Comparison of ENCODE assay signal across 17 cellular contexts in genomic region chr3:157920804-157921203, GRCh38.
A peak's percentile ranks its signal among the peaks of the same experiment; 100 is the strongest.
DNase-seq lines count a peak whose midpoint lies in the region; ATAC-seq, FAIRE-seq and TF ChIP-seq lines count a peak whose summit lies in the region.
"Had no signal": no experiment of that assay in that cellular context is flagged by ENCODE, and none has a peak within 500 bp of the region (broad histone marks: within the 10 kb centered on the region; RNA-seq: fewer than 3 reads in every experiment).

No MANE protein-coding gene starts in this region.

- H3K9me3 ChIP-seq in stomach (no peaks in the 10 kb centered on the region), H9 (ENCODE audit: control insufficient read depth, low read depth, low read length) (no peaks in the 10 kb centered on the region)
- H3K9me3 ChIP-seq: Peyer's patch, right atrium auricular region, upper lobe of right lung had no signal

- no peak overlapping the region for H3T11ph ChIP-seq in H9 (ENCODE audit: low read length)

- no peak overlapping the region for H3K4ac ChIP-seq in H9 (ENCODE audit: low read depth, low read length)

- H3K23me2 ChIP-seq in H9 (ENCODE audit: insufficient read length, low read depth, low read length, poor library complexity, severe bottlenecking), result no peaks in the 10 kb centered on the region

- H3K27ac ChIP-seq in stomach, result no peak overlapping the region
- no peak overlapping the region for H3K27ac ChIP-seq in H9 (ENCODE audit: insufficient read length, low read depth, low read length)
- H3K27ac ChIP-seq: Peyer's patch, right atrium auricular region, upper lobe of right lung had no signal

- no peak overlapping the region for H3K4me2 ChIP-seq in H9 (ENCODE audit: insufficient read depth, insufficient read length, low read length)

- no peak overlapping the region for H2BK12ac ChIP-seq in H9 (ENCODE audit: insufficient read length, low read depth, low read length)

- H3K27me3 Mint-ChIP-seq in H9 (ENCODE audit: low read depth), result no peaks in the 10 kb centered on the region
- H3K27me3 Mint-ChIP-seq: CD4-positive, alpha-beta T cell; stimulated activated naive CD8-positive, alpha-beta T cell treated with anti-CD3 and anti-CD28 coated beads, Interleukin-15, Interleukin-2, amounts not matched to agents 100 ng/mL and 50 ng/mL, for 24 hours had no signal

- H3K56ac ChIP-seq in H9 (ENCODE audit: insufficient read length, low read depth, low read length), result no peak overlapping the region

- no peak overlapping the region for H3K23ac ChIP-seq in H9 (ENCODE audit: insufficient read length, low read depth, low read length)

- H2BK5ac ChIP-seq in H9 (ENCODE audit: insufficient read length, low read length), result no peak overlapping the region

- H3K4me3 ChIP-seq in stomach, result no peak overlapping the region
- H3K4me3 ChIP-seq: Peyer's patch, right atrium auricular region, upper lobe of right lung had no signal

- no peaks in the 10 kb centered on the region for H4K20me1 ChIP-seq in H9 (ENCODE audit: control insufficient read depth, insufficient read depth, insufficient read length)

- FAIRE-seq in D721Med (lab: Jason Lieb, UNC), result peak; percentile 94
- FAIRE-seq: endometrium had no signal

- no peak for TF ChIP-seq POLR2A in stomach (IDR thresholded peaks at IDR 0.05)

- no peak overlapping the region for H2AK5ac ChIP-seq in H9 (ENCODE audit: insufficient read length, low read length)

- no peaks in the 10 kb centered on the region for H3K27me3 ChIP-seq in stomach
- no peaks in the 10 kb centered on the region for H3K27me3 ChIP-seq in H9 (ENCODE audit: insufficient read depth, low read length)
- H3K27me3 ChIP-seq: Peyer's patch, right atrium auricular region, upper lobe of right lung had no signal

- no peak overlapping the region for H2BK20ac ChIP-seq in H9 (ENCODE audit: low read depth, low read length, poor library complexity, severe bottlenecking)

- H3K4me3 Mint-ChIP-seq in H9, result no peak overlapping the region
- H3K4me3 Mint-ChIP-seq: CD4-positive, alpha-beta T cell; stimulated activated naive CD8-positive, alpha-beta T cell treated with anti-CD3 and anti-CD28 coated beads, Interleukin-15, Interleukin-2, amounts not matched to agents 100 ng/mL and 50 ng/mL, for 24 hours had no signal

- H2BK15ac ChIP-seq in H9 (ENCODE audit: low read depth, low read length), result no peak overlapping the region

- H4K8ac ChIP-seq in H9 (replicated peaks; ENCODE audit: insufficient read length, low read depth, low read length), result no peak overlapping the region

- no peak overlapping the region for H4K5ac ChIP-seq in H9 (ENCODE audit: insufficient read length, low read depth, low read length)

- no peak for TF ChIP-seq EP300 in stomach (IDR thresholded peaks at IDR 0.05)

- H3K27ac Mint-ChIP-seq in H9, result no peak overlapping the region
- H3K27ac Mint-ChIP-seq: CD4-positive, alpha-beta T cell; stimulated activated naive CD8-positive, alpha-beta T cell treated with anti-CD3 and anti-CD28 coated beads, Interleukin-15, Interleukin-2, amounts not matched to agents 100 ng/mL and 50 ng/mL, for 24 hours had no signal

- no peak overlapping the region for H2AFZ ChIP-seq in H9 (ENCODE audit: low read length)

- peak; percentile 16 for DNase-seq in D721Med (ENCODE audit: insufficient read length, low spot score)
- DNase-seq in NCI-H146 (lab: John Stamatoyannopoulos, UW), result peak; percentile 93
- peak; percentile 12 for DNase-seq in NCI-H2227 (lab: John Stamatoyannopoulos, UW; ENCODE audit: unreplicated experiment)
- DNase-seq in cerebellar cortex (ENCODE audit: low spot score), result peak; percentile 9
- no peak for DNase-seq in stomach
- no peak for DNase-seq in Kasumi-1 (lab: John Stamatoyannopoulos, UW)
- DNase-seq in H9, result no peak
- DNase-seq: activated CD4-positive, alpha-beta T cell treated with anti-CD3 and anti-CD28 coated beads for 48 hours; anterior cingulate cortex; CD4-positive, alpha-beta T cell; Karpas-422; Peyer's patch; upper lobe of right lung had no signal

- no peak overlapping the region for H3K18ac ChIP-seq in H9 (ENCODE audit: insufficient read length, low read depth, low read length)

- no peaks in the 10 kb centered on the region for H3K79me2 ChIP-seq in H9 (ENCODE audit: insufficient read depth, low read length)

- no peak overlapping the region for H2BK120ac ChIP-seq in H9 (ENCODE audit: low read depth, low read length, poor library complexity, severe bottlenecking)

- H3K36me3 Mint-ChIP-seq in H9 (ENCODE audit: insufficient read depth in 1 of 3, low read depth in 3 of 3), result no peaks in the 10 kb centered on the region; a peak in 1 of 7 replicates

- TF ChIP-seq CTCF in D721Med (IDR thresholded peaks at IDR 0.05; ENCODE audit: insufficient read depth, missing control alignments) (no peak), stomach (IDR thresholded peaks at IDR 0.05) (no peak), H9 (conservative IDR thresholded peaks at IDR 0.05) (no peak)

- intact Hi-C loops in stomach (cut with DNase I; ENCODE audit: low total_unique reads), result no loop called here

- peaks cover 7 to 8% of the 10 kb centered on the region in 2 experiments for H3K4me1 Mint-ChIP-seq in H9

- no peak overlapping the region for H3K9ac ChIP-seq in H9 (ENCODE audit: extremely low read depth, insufficient read length, low read length)

- H3K9me3 Mint-ChIP-seq in H9, result no peaks in the 10 kb centered on the region
- H3K9me3 Mint-ChIP-seq: CD4-positive, alpha-beta T cell had no signal

- H3K4me1 ChIP-seq in stomach (no peaks in the 10 kb centered on the region), H9 (ENCODE audit: insufficient read depth, low read length) (peaks cover 2% of the 10 kb centered on the region; the same call in 1 of the 2 replicates)
- H3K4me1 ChIP-seq: Peyer's patch, right atrium auricular region, upper lobe of right lung had no signal

- H4K91ac ChIP-seq in H9 (ENCODE audit: insufficient read length, low read depth, low read length), result no peak overlapping the region

- no peak overlapping the region for H3K14ac ChIP-seq in H9 (ENCODE audit: insufficient read depth, low read length)

- H3K79me1 ChIP-seq in H9 (ENCODE audit: insufficient read depth, low read depth, low read length, poor library complexity, severe bottlenecking), result no peaks in the 10 kb centered on the region

- no peak for ATAC-seq in GM18517 (IDR thresholded peaks at IDR 0.05; ENCODE audit: unreplicated experiment)
- ATAC-seq: upper lobe of right lung had no signal

- H3K36me3 ChIP-seq in stomach, result no peaks in the 10 kb centered on the region
- H3K36me3 ChIP-seq: Peyer's patch, right atrium auricular region, upper lobe of right lung had no signal

- WGBS in stomach, 5 donors, result 69 to 78% (median 75%) methylated on average over 10 of the region's 10 CpGs
- WGBS in H9 (ENCODE audit: extremely low coverage, insufficient read length, low lambda C conversion rate), result no CpG with 5 or more reads among the region's 10 CpGs

Comparison
In these comparisons a context has a peak if more than half of its experiments do, and no peak if none do; other contexts are left out.
1. DNase-seq: peak in D721Med (single experiment), NCI-H146 (single experiment), NCI-H2227 (single experiment) and cerebellar cortex (single experiment); none in stomach (single experiment), Kasumi-1 (0 of 2) and H9 (single experiment).